ENCODE assay signal across 8 cellular contexts in the genomic region with DNA sequence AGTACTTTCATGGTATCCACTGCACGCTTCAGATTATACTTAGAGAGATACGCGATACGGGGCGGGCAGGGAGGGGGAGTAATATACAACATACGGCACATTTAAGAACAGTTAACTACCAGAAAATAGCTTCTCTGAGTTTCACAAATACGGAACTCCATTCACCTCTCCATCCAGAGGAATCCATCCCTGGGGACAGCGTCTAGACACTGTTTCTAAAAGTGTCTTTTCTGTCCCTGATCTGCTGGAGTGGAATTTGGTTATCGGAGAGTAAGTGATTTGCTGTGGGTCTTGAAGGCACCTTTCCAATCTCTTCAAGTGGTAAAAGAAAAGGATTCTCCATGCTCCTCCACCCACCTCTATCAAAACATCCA. TPM values are rescaled to one million over a fixed set of nuclear protein-coding genes. Genes with fewer than 3 reads are reported as not detected.
DNase-seq lines count a peak whose midpoint lies in the region; ATAC-seq and TF ChIP-seq lines count a peak whose summit lies in the region.

No MANE protein-coding gene starts in this region.

- H3K27ac ChIP-seq in HL-60 (replicated peaks) (peak overlapping the region; percentile 84), right cardiac atrium (ENCODE audit: low read length) (peak overlapping the region; percentile 51)

- no peak for TF ChIP-seq CTCF in HL-60 (IDR thresholded peaks at IDR 0.05; ENCODE audit: insufficient read depth, low read length)

- DNase-seq in COLO668 (lab: John Stamatoyannopoulos, UW; ENCODE audit: unreplicated experiment) (peak; percentile 28), HL-60 (ENCODE audit: low read depth in 1 of 2, low spot score in 1 of 2) (peak in 1 of 2 experiments; percentile 9), right cardiac atrium (no peak), skeletal muscle cell (ENCODE audit: low read depth) (no peak), NCI-H128 (lab: John Stamatoyannopoulos, UW; ENCODE audit: unreplicated experiment) (no peak), amniotic stem cell (lab: John Stamatoyannopoulos, UW) (no peak)
- peak; percentile 30 for DNase-seq in activated CD8-positive, alpha-beta T cell treated with anti-CD3 and anti-CD28 coated beads, Interleukin-2, amount 10 ng/mL, durations not matched to agents 7 days and 5 days

- peaks cover 17% of the 10 kb centered on the region for H3K36me3 Mint-ChIP-seq in activated CD8-positive, alpha-beta T cell treated with anti-CD3 and anti-CD28 coated beads, Interleukin-2, amount 10 ng/mL, durations not matched to agents 7 days and 5 days (ENCODE audit: low read depth)

- H3K4me3 ChIP-seq in HL-60 (replicated peaks; ENCODE audit: insufficient read depth, low read length) (peak overlapping the region; percentile 96), right cardiac atrium (ENCODE audit: low read length) (peak overlapping the region; percentile 53), skeletal muscle cell (ENCODE audit: low read depth, low read length) (peak overlapping the region; percentile 94)

- H3K27ac Mint-ChIP-seq in activated CD8-positive, alpha-beta T cell treated with anti-CD3 and anti-CD28 coated beads, Interleukin-2, amount 10 ng/mL, durations not matched to agents 7 days and 5 days, result peak overlapping the region; percentile 99

- no peaks in the 10 kb centered on the region for H3K27me3 ChIP-seq in HL-60 (ENCODE audit: insufficient read depth, poor library complexity, severe bottlenecking)
- no peaks in the 10 kb centered on the region for H3K27me3 ChIP-seq in right cardiac atrium (ENCODE audit: control insufficient read depth, insufficient read depth)

- no peaks in the 10 kb centered on the region for H3K4me1 ChIP-seq in right cardiac atrium (ENCODE audit: control insufficient read depth, insufficient read depth, low read length)

- under 1% methylated on average over 9 of the region's 9 CpGs for WGBS in right cardiac atrium

- CTCF ChIA-PET in activated CD8-positive, alpha-beta T cell treated with anti-CD3 and anti-CD28 coated beads, Interleukin-2, amount 10 ng/mL, durations not matched to agents 7 days and 5 days (lab: Charles Lee), result interaction anchor here (0.8 to 2.3 kb wide), 6 partner anchors 11 to 223 kb away, joined by 3 to 7 read pairs (median 6); no protein-coding TSS in a partner anchor

- POLR2A ChIA-PET in activated CD8-positive, alpha-beta T cell treated with anti-CD3 and anti-CD28 coated beads, Interleukin-2, amount 10 ng/mL, durations not matched to agents 7 days and 5 days (lab: Charles Lee), result interaction anchor here (0.6 to 3.0 kb wide), 9 partner anchors 22 to 157 kb away, joined by 3 to 47 read pairs (median 8); partner anchors contain the start of gene ACTR3

- intact Hi-C loops in right cardiac atrium (cut with DNase I), result loop anchor here in 3 of 4 donors (2.0 to 10.0 kb wide), 3 partner anchors 132 to 139 kb away; partner anchors contain the start of gene ACTR3 (in 2 of the 3)

- H3K9me3 ChIP-seq in right cardiac atrium (ENCODE audit: control insufficient read depth, low read length), result no peaks in the 10 kb centered on the region

- H3K4me1 Mint-ChIP-seq in activated CD8-positive, alpha-beta T cell treated with anti-CD3 and anti-CD28 coated beads, Interleukin-2, amount 10 ng/mL, durations not matched to agents 7 days and 5 days (ENCODE audit: low read depth), result peaks cover 28% of the 10 kb centered on the region

- H3K4me3 Mint-ChIP-seq in activated CD8-positive, alpha-beta T cell treated with anti-CD3 and anti-CD28 coated beads, Interleukin-2, amount 10 ng/mL, durations not matched to agents 7 days and 5 days, result peak overlapping the region; percentile 93

- peaks cover 2% of the 10 kb centered on the region for H3K27me3 Mint-ChIP-seq in activated CD8-positive, alpha-beta T cell treated with anti-CD3 and anti-CD28 coated beads, Interleukin-2, amount 10 ng/mL, durations not matched to agents 7 days and 5 days (ENCODE audit: low read depth)

- H3K9me3 Mint-ChIP-seq in activated CD8-positive, alpha-beta T cell treated with anti-CD3 and anti-CD28 coated beads, Interleukin-2, amount 10 ng/mL, durations not matched to agents 7 days and 5 days (ENCODE audit: insufficient read depth), result no peaks in the 10 kb centered on the region

- ATAC-seq in activated CD8-positive, alpha-beta T cell treated with anti-CD3 and anti-CD28 coated beads, Interleukin-2, amount 10 ng/mL, durations not matched to agents 7 days and 5 days, result no peak
- ATAC-seq in right cardiac atrium (peak in 1 of 2 donors; percentile 1), HG03442 (IDR thresholded peaks at IDR 0.05; ENCODE audit: unreplicated experiment) (no peak)

RNA-seq across cellular contexts. Expression of gene SLC35F5, which starts 0.8 kb away (rescaled TPM):
- total RNA-seq in activated CD8-positive, alpha-beta T cell treated with anti-CD3 and anti-CD28 coated beads, Interleukin-2, amount 10 ng/mL, durations not matched to agents 7 days and 5 days, result 10 to 100 TPM; 16.5 to 17.1 TPM
- 10 to 100 TPM; 51.2 to 60.2 (median 56.3) TPM for total RNA-seq in right cardiac atrium
- 32.8 TPM for polyA plus RNA-seq in right cardiac atrium

Comparison
In these comparisons a context has a peak if more than half of its experiments do, and no peak if none do; other contexts are left out.
1. DNase-seq: peak in COLO668 (single experiment) and activated CD8-positive, alpha-beta T cell treated with anti-CD3 and anti-CD28 coated beads, Interleukin-2, amount 10 ng/mL, durations not matched to agents 7 days and 5 days (single experiment); none in right cardiac atrium (0 of 3), skeletal muscle cell (single experiment), NCI-H128 (single experiment) and amniotic stem cell (single experiment).
2. Peak in every context shown above with its lines, with median percentiles within 50 percentile points of each other: H3K4me3 ChIP-seq.